In the genomic region with DNA sequence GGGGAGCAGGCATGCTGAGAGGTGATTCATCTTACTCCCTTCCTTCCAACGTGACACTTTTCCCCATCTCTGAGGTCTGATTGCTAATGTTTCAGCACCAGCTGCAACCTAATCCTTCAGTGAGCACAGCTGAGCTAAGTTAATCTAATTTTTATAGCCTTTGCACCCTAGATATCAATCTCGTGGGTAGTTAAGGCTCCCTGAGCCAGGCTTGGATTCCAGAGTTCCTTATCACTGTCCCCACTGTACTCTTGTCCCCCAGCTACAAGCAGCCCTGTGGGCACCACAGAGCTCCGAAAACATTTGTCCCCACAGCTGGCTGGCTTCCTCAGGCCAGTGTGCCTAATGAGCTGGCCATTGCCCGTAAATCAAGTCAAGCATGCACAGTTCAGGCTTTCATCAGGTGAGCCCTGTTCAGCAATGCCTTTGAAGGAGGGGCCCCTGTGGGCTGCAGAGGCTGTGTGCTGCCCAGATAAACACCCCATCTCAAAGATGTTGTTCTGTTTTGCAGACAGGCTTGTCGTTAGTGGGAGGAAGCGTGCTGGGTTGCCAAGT, we compare ENCODE assay signal across 1 cellular context.
TF ChIP-seq lines count a peak whose summit lies in the region.

No MANE protein-coding gene starts in this region.

TF ChIP-seq in GM23338, 12 proteins besides CTCF, POLR2A, EP300 and RAD21 (continued from another document):
- TF ChIP-seq, protein P1, sequence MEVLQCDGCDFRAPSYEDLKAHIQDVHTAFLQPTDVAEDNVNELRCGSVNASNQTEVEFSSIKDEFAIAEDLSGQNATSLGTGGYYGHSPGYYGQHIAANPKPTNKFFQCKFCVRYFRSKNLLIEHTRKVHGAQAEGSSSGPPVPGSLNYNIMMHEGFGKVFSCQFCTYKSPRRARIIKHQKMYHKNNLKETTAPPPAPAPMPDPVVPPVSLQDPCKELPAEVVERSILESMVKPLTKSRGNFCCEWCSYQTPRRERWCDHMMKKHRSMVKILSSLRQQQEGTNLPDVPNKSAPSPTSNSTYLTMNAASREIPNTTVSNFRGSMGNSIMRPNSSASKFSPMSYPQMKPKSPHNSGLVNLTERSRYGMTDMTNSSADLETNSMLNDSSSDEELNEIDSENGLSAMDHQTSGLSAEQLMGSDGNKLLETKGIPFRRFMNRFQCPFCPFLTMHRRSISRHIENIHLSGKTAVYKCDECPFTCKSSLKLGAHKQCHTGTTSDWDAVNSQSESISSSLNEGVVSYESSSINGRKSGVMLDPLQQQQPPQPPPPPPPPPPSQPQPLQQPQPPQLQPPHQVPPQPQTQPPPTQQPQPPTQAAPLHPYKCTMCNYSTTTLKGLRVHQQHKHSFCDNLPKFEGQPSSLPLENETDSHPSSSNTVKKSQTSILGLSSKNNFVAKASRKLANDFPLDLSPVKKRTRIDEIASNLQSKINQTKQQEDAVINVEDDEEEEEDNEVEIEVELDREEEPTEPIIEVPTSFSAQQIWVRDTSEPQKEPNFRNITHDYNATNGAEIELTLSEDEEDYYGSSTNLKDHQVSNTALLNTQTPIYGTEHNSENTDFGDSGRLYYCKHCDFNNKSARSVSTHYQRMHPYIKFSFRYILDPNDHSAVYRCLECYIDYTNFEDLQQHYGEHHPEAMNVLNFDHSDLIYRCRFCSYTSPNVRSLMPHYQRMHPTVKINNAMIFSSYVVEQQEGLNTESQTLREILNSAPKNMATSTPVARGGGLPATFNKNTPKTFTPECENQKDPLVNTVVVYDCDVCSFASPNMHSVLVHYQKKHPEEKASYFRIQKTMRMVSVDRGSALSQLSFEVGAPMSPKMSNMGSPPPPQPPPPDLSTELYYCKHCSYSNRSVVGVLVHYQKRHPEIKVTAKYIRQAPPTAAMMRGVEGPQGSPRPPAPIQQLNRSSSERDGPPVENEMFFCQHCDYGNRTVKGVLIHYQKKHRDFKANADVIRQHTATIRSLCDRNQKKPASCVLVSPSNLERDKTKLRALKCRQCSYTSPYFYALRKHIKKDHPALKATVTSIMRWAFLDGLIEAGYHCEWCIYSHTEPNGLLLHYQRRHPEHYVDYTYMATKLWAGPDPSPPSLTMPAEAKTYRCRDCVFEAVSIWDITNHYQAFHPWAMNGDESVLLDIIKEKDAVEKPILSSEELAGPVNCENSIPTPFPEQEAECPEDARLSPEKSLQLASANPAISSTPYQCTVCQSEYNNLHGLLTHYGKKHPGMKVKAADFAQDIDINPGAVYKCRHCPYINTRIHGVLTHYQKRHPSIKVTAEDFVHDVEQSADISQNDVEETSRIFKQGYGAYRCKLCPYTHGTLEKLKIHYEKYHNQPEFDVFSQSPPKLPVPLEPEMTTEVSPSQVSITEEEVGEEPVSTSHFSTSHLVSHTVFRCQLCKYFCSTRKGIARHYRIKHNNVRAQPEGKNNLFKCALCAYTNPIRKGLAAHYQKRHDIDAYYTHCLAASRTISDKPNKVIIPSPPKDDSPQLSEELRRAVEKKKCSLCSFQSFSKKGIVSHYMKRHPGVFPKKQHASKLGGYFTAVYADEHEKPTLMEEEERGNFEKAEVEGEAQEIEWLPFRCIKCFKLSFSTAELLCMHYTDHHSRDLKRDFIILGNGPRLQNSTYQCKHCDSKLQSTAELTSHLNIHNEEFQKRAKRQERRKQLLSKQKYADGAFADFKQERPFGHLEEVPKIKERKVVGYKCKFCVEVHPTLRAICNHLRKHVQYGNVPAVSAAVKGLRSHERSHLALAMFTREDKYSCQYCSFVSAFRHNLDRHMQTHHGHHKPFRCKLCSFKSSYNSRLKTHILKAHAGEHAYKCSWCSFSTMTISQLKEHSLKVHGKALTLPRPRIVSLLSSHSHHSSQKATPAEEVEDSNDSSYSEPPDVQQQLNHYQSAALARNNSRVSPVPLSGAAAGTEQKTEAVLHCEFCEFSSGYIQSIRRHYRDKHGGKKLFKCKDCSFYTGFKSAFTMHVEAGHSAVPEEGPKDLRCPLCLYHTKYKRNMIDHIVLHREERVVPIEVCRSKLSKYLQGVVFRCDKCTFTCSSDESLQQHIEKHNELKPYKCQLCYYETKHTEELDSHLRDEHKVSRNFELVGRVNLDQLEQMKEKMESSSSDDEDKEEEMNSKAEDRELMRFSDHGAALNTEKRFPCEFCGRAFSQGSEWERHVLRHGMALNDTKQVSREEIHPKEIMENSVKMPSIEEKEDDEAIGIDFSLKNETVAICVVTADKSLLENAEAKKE (CRISPR knock-in tag; IDR thresholded peaks at IDR 0.05) = no peak
- TF ChIP-seq EZH2 (IDR thresholded peaks at IDR 0.05; ENCODE audit: low read depth, unreplicated experiment) (no peak), EZH2phosphoT487 (IDR thresholded peaks at IDR 0.05; ENCODE audit: unreplicated experiment) (no peak), CREB1 (CRISPR knock-in tag; IDR thresholded peaks at IDR 0.05; ENCODE audit: low read depth) (no peak), ZNF114 (CRISPR knock-in tag; IDR thresholded peaks at IDR 0.05) (no peak), NANOG (IDR thresholded peaks at IDR 0.05; ENCODE audit: borderline replicate concordance) (no peak), ZNF331 (CRISPR knock-in tag; IDR thresholded peaks at IDR 0.05; ENCODE audit: low read depth) (no peak), ETS1 (IDR thresholded peaks at IDR 0.05) (no peak)
